16 cellular contexts compared by ENCODE assay signal in the genomic region with DNA sequence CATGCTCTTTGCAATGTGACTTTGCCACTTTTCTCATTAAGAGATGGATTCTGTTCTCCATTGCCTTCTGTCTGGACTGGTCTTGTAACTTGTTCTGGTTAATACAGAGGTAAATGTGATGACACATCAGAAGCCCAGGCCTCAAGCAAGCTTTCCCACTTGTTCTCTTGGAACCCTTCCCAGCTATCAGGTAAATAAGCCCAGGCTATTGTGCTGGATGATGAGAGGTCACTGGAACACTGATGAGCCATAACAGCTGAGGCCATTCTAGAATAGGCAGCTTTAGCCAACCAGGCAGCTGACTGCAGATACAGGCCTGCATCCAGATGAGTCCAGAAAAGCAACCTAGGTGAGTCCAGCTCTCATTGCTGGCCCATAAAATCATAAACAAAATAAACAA.
A peak's percentile ranks its signal among the peaks of the same experiment; 100 is the strongest.
DNase-seq lines count a peak whose midpoint lies in the region; ATAC-seq and TF ChIP-seq lines count a peak whose summit lies in the region.
"Had no signal": no experiment of that assay in that cellular context is flagged by ENCODE, and none has a peak within 500 bp of the region (broad histone marks: within the 10 kb centered on the region; RNA-seq: fewer than 3 reads in every experiment).

No MANE protein-coding gene starts in this region.

- peaks cover 2% of the 10 kb centered on the region for H3K27me3 Mint-ChIP-seq in activated CD4-positive, alpha-beta T cell treated with anti-CD3 and anti-CD28 coated beads for 36 hours
- H3K27me3 Mint-ChIP-seq: type B pancreatic cell had no signal

- TF ChIP-seq CTCF in kidney epithelial cell (IDR thresholded peaks at IDR 0.05; ENCODE audit: insufficient read depth, low read length, poor library complexity, severe bottlenecking) (no peak), left ventricle myocardium inferior (IDR thresholded peaks at IDR 0.05; ENCODE audit: borderline replicate concordance) (no peak), brain microvascular endothelial cell (IDR thresholded peaks at IDR 0.05; ENCODE audit: low read depth, low read length, missing control alignments) (no peak)

- H3K36me3 ChIP-seq in kidney epithelial cell (ENCODE audit: control insufficient read depth, insufficient read depth, low read length) (no peaks in the 10 kb centered on the region), left ventricle myocardium inferior (no peaks in the 10 kb centered on the region), brain microvascular endothelial cell (replicated peaks) (no peaks in the 10 kb centered on the region)

- no peaks in the 10 kb centered on the region for H3K9me3 ChIP-seq in left ventricle myocardium inferior (replicated peaks)

- no peak overlapping the region for H3K4me3 ChIP-seq in kidney epithelial cell (ENCODE audit: low read depth, low read length)
- H3K4me3 ChIP-seq in left ventricle myocardium inferior, result no peak overlapping the region
- no peak overlapping the region for H3K4me3 ChIP-seq in brain microvascular endothelial cell (ENCODE audit: low read depth, low read length)

- H3K4me1 Mint-ChIP-seq in activated CD4-positive, alpha-beta T cell treated with anti-CD3 and anti-CD28 coated beads for 36 hours, result no peaks in the 10 kb centered on the region
- H3K4me1 Mint-ChIP-seq: mesothelial cell of epicardium had no signal

- CTCF ChIA-PET in activated CD4-positive, alpha-beta T cell treated with anti-CD3 and anti-CD28 coated beads for 36 hours (lab: Charles Lee), result interaction anchor here (0.6 kb wide), 1 partner anchor 1771 kb away, joined by 5 read pairs; no protein-coding TSS in a partner anchor

- no peaks in the 10 kb centered on the region for H3K36me3 Mint-ChIP-seq in activated CD4-positive, alpha-beta T cell treated with anti-CD3 and anti-CD28 coated beads for 36 hours (ENCODE audit: low read depth)
- H3K36me3 Mint-ChIP-seq: mesothelial cell of epicardium, type B pancreatic cell had no signal

- DNase-seq in DMS53 treated with DMSO at 0.1 percent for 48 hours (lab: John Stamatoyannopoulos, UW; ENCODE audit: unreplicated experiment), result peak; percentile 37
- DNase-seq in NCI-H2029 treated with DMSO at 0.1 percent for 48 hours (lab: John Stamatoyannopoulos, UW), result peak; percentile 77
- peak; percentile 44 for DNase-seq in amniotic epithelial cell (ENCODE audit: low read depth)
- DNase-seq in kidney epithelial cell (ENCODE audit: low read depth), result peak; percentile 60
- no peak for DNase-seq in activated CD4-positive, alpha-beta T cell treated with anti-CD3 and anti-CD28 coated beads for 36 hours
- no peak for DNase-seq in left ventricle myocardium inferior
- DNase-seq in brain microvascular endothelial cell, result no peak
- DNase-seq: activated naive CD4-positive, alpha-beta T cell; effector CD8-positive, alpha-beta T cell; occipital lobe; stimulated activated naive CD4-positive, alpha-beta T cell; SW 1271 had no signal

- no peaks in the 10 kb centered on the region for H3K27me3 ChIP-seq in kidney epithelial cell (ENCODE audit: control insufficient read depth, insufficient read depth, low read length)
- no peaks in the 10 kb centered on the region for H3K27me3 ChIP-seq in left ventricle myocardium inferior (ENCODE audit: low read depth)
- H3K27me3 ChIP-seq in brain microvascular endothelial cell (replicated peaks), result no peaks in the 10 kb centered on the region

- H3K27ac ChIP-seq in left ventricle myocardium inferior (replicated peaks) (no peak overlapping the region), brain microvascular endothelial cell (no peak overlapping the region)

- H3K4me3 Mint-ChIP-seq in activated CD4-positive, alpha-beta T cell treated with anti-CD3 and anti-CD28 coated beads for 36 hours, result no peak overlapping the region
- H3K4me3 Mint-ChIP-seq: mesothelial cell of epicardium, type B pancreatic cell had no signal

- intact Hi-C loops in activated CD4-positive, alpha-beta T cell treated with anti-CD3 and anti-CD28 coated beads for 36 hours (cut with DNase I, micrococcal nuclease), result no loop called here
- intact Hi-C loops in left ventricle myocardium inferior (cut with micrococcal nuclease), result no loop called here

- no peaks in the 10 kb centered on the region for H3K9me3 Mint-ChIP-seq in activated CD4-positive, alpha-beta T cell treated with anti-CD3 and anti-CD28 coated beads for 36 hours (ENCODE audit: low read depth)
- H3K9me3 Mint-ChIP-seq: type B pancreatic cell had no signal

- POLR2A ChIA-PET in activated CD4-positive, alpha-beta T cell treated with anti-CD3 and anti-CD28 coated beads for 36 hours (lab: Charles Lee), result no interaction called here

- ATAC-seq in activated CD4-positive, alpha-beta T cell treated with anti-CD3 and anti-CD28 coated beads for 36 hours, result no peak
- ATAC-seq in HG03520 (IDR thresholded peaks at IDR 0.05; ENCODE audit: unreplicated experiment), result no peak
- ATAC-seq: Panc1 had no signal

- H3K4me1 ChIP-seq in left ventricle myocardium inferior, result no peaks in the 10 kb centered on the region

- no peak overlapping the region for H3K27ac Mint-ChIP-seq in activated CD4-positive, alpha-beta T cell treated with anti-CD3 and anti-CD28 coated beads for 36 hours
- H3K27ac Mint-ChIP-seq: mesothelial cell of epicardium, type B pancreatic cell had no signal

- in situ Hi-C loops in brain microvascular endothelial cell (cut with HindIII; ENCODE audit: low pct_ligation_motif_present, low sequenced_read_pairs), result no loop called here

Comparison
In these comparisons a context has a peak if more than half of its experiments do, and no peak if none do; other contexts are left out.
1. DNase-seq: peak in DMS53 treated with DMSO at 0.1 percent for 48 hours (single experiment), NCI-H2029 treated with DMSO at 0.1 percent for 48 hours (single experiment), amniotic epithelial cell (single experiment) and kidney epithelial cell (single experiment); none in activated CD4-positive, alpha-beta T cell treated with anti-CD3 and anti-CD28 coated beads for 36 hours (single experiment), left ventricle myocardium inferior (single experiment) and brain microvascular endothelial cell (single experiment).